In the genomic region with DNA sequence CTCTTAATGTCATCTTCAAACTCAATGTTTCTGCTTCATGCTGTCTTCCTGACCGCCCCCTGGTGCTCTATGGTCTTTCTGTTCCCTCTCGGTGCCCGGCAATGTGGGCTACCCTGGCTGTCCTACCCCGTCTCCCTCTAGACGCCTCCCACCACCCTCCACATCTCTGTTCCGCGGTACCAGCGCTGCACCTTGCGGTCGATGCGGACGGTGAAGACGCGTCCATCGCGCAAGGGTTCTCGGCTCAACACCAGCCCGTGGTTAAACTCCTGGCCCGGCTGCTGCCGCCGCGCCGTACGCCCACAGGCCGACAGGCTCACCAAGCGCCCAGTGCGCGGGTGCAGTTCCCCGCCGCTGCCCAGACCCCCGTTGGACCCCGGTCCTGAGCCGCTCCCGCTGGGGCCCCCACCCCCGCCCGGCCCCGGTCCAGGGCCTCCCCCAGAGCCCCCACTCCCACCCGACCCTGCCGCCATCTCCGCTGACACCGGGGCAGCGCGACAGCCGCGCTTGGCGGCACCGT, we compare ENCODE assay signal across 8 cellular contexts. TPM values are rescaled to one million over a fixed set of nuclear protein-coding genes. Genes with fewer than 3 reads are reported as not detected.
A peak's percentile ranks its signal among the peaks of the same experiment; 100 is the strongest.
DNase-seq lines count a peak whose midpoint lies in the region; ATAC-seq and TF ChIP-seq lines count a peak whose summit lies in the region.

A gene (minus strand): TSS at position 496 of the 520 bp plus-strand sequence. CDS start 23 bp downstream, at position 473.

- no peak for TF ChIP-seq CTCF in fibroblast of the aortic adventitia (IDR thresholded peaks at IDR 0.05; ENCODE audit: insufficient read depth, low read length)

- peak; percentile 6 for ATAC-seq in HG02938 (IDR thresholded peaks at IDR 0.05; ENCODE audit: unreplicated experiment)

- H3K4me3 ChIP-seq in fibroblast of the aortic adventitia (ENCODE audit: low read depth, low read length): peak within 1 kb of the TSS; percentile 97

- intact Hi-C loops in T-helper 1 cell treated with Interleukin-12 subunit alpha and Interleukin-12 subunit beta and Interleukin-4 antibody, amounts not matched to agents 30 ng/mL and 1 ng/mL, for 36 hours (cut with micrococcal nuclease): loop anchor here (1.0 to 2.0 kb wide), 11 partner anchors 8 to 155 kb away; a partner anchor contains a TSS

- DNase-seq in DMS79 (lab: John Stamatoyannopoulos, UW) (peak; percentile 7), DMS79 treated with DMSO at 0.1 percent for 48 hours (lab: John Stamatoyannopoulos, UW) (no peak), fibroblast of the aortic adventitia (ENCODE audit: low read depth) (no peak), occipital lobe (lab: John Stamatoyannopoulos, UW) (no peak), AG08395 (ENCODE audit: low spot score) (no peak), Ammon's horn (ENCODE audit: low spot score) (no peak)

RNA-seq across cellular contexts. Expression of the gene that starts here (rescaled TPM):
- total RNA-seq in T-helper 1 cell treated with Interleukin-12 subunit alpha and Interleukin-12 subunit beta and Interleukin-4 antibody, amounts not matched to agents 30 ng/mL and 1 ng/mL, for 36 hours: 37.2 and 37.7 TPM in 2 replicates
- 17.4 and 17.7 TPM in 2 replicates for total RNA-seq in fibroblast of the aortic adventitia (ENCODE audit: low replicate concordance)
- 46.6 TPM for total RNA-seq in occipital lobe
